Comparison of ENCODE assay signal across 8 cellular contexts in genomic region chr17:49260011-49260921, GRCh38. TPM values are rescaled to one million over a fixed set of nuclear protein-coding genes. Genes with fewer than 3 reads are reported as not detected.
A peak's percentile ranks its signal among the peaks of the same experiment; 100 is the strongest.
DNase-seq lines count a peak whose midpoint lies in the region; ATAC-seq, FAIRE-seq and TF ChIP-seq lines count a peak whose summit lies in the region.

No MANE protein-coding gene starts in this region.

- no peak overlapping the region for H3K14ac ChIP-seq in H1 (ENCODE audit: insufficient read length)

- no peak overlapping the region; a peak in 1 of 7 replicates for H3K9ac ChIP-seq in H1 (replicated peaks in 1 of 4; ENCODE audit: extremely low read depth in 1 of 4, low read depth in 3 of 4, low read length in 3 of 4)

- POLR2A ChIA-PET in activated CD8-positive, alpha-beta T cell treated with anti-CD3 and anti-CD28 coated beads, Interleukin-2, amount 10 ng/mL, durations not matched to agents 7 days and 5 days (lab: Charles Lee), result interaction anchor here (0.7 to 0.9 kb wide), 2 partner anchors 31 to 284 kb away, joined by 3 read pairs; no protein-coding TSS in a partner anchor
- POLR2A ChIA-PET in H1 (lab: Charles Lee; ENCODE audit: partially characterized antibody), result interaction anchor here (1.5 to 1.7 kb wide), 2 partner anchors 9 to 330 kb away, joined by 4 read pairs; no protein-coding TSS in a partner anchor

- H3K79me1 ChIP-seq in H1 (ENCODE audit: low read depth, low read length), result no peaks in the 10 kb centered on the region

- H3K23me2 ChIP-seq in H1 (ENCODE audit: low read depth, low read length), result peaks cover 6% of the 10 kb centered on the region; the same call in 1 of the 2 replicates

- H4K20me1 ChIP-seq in H1 (replicated peaks in 1 of 2; ENCODE audit: control insufficient read depth in 1 of 2, insufficient read depth in 2 of 2, low read length in 2 of 2), result no peaks in the 10 kb centered on the region

- H2AK5ac ChIP-seq in H1 (ENCODE audit: low read depth, low read length), result no peak overlapping the region

- H4K8ac ChIP-seq in H1 (ENCODE audit: extremely low read depth, insufficient read depth, low read length), result no peak overlapping the region

- H3K27me3 Mint-ChIP-seq in activated CD8-positive, alpha-beta T cell treated with anti-CD3 and anti-CD28 coated beads, Interleukin-2, amount 10 ng/mL, durations not matched to agents 7 days and 5 days (ENCODE audit: low read depth), result peaks cover 14% of the 10 kb centered on the region

- CTCF ChIA-PET in activated CD8-positive, alpha-beta T cell treated with anti-CD3 and anti-CD28 coated beads, Interleukin-2, amount 10 ng/mL, durations not matched to agents 7 days and 5 days (lab: Charles Lee), result interaction anchor here (0.6 to 2.0 kb wide), 4 partner anchors 33 to 79 kb away, joined by 3 to 5 read pairs (median 3); no protein-coding TSS in a partner anchor
- CTCF ChIA-PET in H1 (lab: Charles Lee; ENCODE audit: partially characterized antibody), result interaction anchor here (0.8 to 3.5 kb wide), 15 partner anchors 13 to 311 kb away, joined by 3 to 11 read pairs (median 3); no protein-coding TSS in a partner anchor

- no peak for TF ChIP-seq CTCF in GM13977 (IDR thresholded peaks at IDR 0.05; ENCODE audit: extremely low read depth, insufficient read depth, missing control alignments)
- no peak for TF ChIP-seq CTCF in H1 (IDR thresholded peaks at IDR 0.05; ENCODE audit: control extremely low read depth in 1 of 3, insufficient read depth in 1 of 3, low read depth in 1 of 3, low read length in 3 of 3)

- no peak overlapping the region for H3K27ac ChIP-seq in H1 (ENCODE audit: low read depth, low read length)

- H3K4me2 ChIP-seq in H1 (ENCODE audit: insufficient read depth in 1 of 2, low read depth in 2 of 2, low read length in 2 of 2), result peak overlapping the region; percentile 45 to 82

- in situ Hi-C loops in GM13977 (cut with MboI; ENCODE audit: low pct_unique_long_range_greater_than_20kb, low sequenced_read_pairs, unreplicated experiment), result no loop called here

- H2BK120ac ChIP-seq in H1 (replicated peaks; ENCODE audit: low read depth, low read length), result no peak overlapping the region

- H3K4me1 Mint-ChIP-seq in activated CD8-positive, alpha-beta T cell treated with anti-CD3 and anti-CD28 coated beads, Interleukin-2, amount 10 ng/mL, durations not matched to agents 7 days and 5 days (ENCODE audit: low read depth), result peaks cover 13% of the 10 kb centered on the region

- peak; percentile 75 for DNase-seq in GM13977 (ENCODE audit: low spot score)
- DNase-seq in NCI-H226, result peak; percentile 24
- DNase-seq in activated CD8-positive, alpha-beta T cell treated with anti-CD3 and anti-CD28 coated beads, Interleukin-2, amount 10 ng/mL, durations not matched to agents 7 days and 5 days, result peak; percentile 53
- DNase-seq in H1 (ENCODE audit: low read depth in 1 of 2, low spot score in 2 of 2), result peak in 1 of 2 experiments; percentile 70
- peak; percentile 3 for DNase-seq in medulla oblongata (ENCODE audit: extremely low spot score)
- peak; percentile 21 to 49 (median 22) for DNase-seq in stimulated activated CD4-positive, alpha-beta T cell treated with anti-CD3 and anti-CD28 coated beads, TNF-alpha, amount 100 ng/mL, for 48 hours (ENCODE audit: low read depth in 3 of 3)
- DNase-seq in midbrain (lab: John Stamatoyannopoulos, UW), result no peak
- DNase-seq in NCI-H446 treated with DMSO at 0.1 percent for 48 hours (lab: John Stamatoyannopoulos, UW), result no peak

- H2BK12ac ChIP-seq in H1 (ENCODE audit: low read depth, low read length), result 0 out of 2 replicates have a peak overlapping the region, but pooled peaks have one; percentile 27

- H3K36me3 ChIP-seq in H1 (ENCODE audit: control insufficient read depth in 2 of 4, insufficient read depth in 4 of 4, low read length in 3 of 4), result no peaks in the 10 kb centered on the region

- no peak overlapping the region for H3K56ac ChIP-seq in H1 (replicated peaks; ENCODE audit: insufficient read length, low read depth, low read length)

- H3K9me3 Mint-ChIP-seq in activated CD8-positive, alpha-beta T cell treated with anti-CD3 and anti-CD28 coated beads, Interleukin-2, amount 10 ng/mL, durations not matched to agents 7 days and 5 days (ENCODE audit: insufficient read depth), result no peaks in the 10 kb centered on the region

- no peaks in the 10 kb centered on the region for H3K36me3 Mint-ChIP-seq in activated CD8-positive, alpha-beta T cell treated with anti-CD3 and anti-CD28 coated beads, Interleukin-2, amount 10 ng/mL, durations not matched to agents 7 days and 5 days (ENCODE audit: low read depth)

- no peak overlapping the region for H3K4ac ChIP-seq in H1 (replicated peaks; ENCODE audit: insufficient read length, low read depth, low read length)

- 8% methylated on average over 57 of the region's 82 CpGs; no CpG with 5 or more reads in 1 of the 2 experiments for WGBS in H1 (ENCODE audit: extremely low coverage in 1 of 2, insufficient coverage in 1 of 2, insufficient read length in 1 of 2, insufficient replicate concordance in 2 of 2, low coverage in 1 of 2, low lambda C conversion rate in 2 of 2, missing lambda C conversion rate in 1 of 2), 2 experiments

- peak overlapping the region; percentile 85; the same call in 1 of the 2 replicates for H2AFZ ChIP-seq in H1 (ENCODE audit: low read length)

- H3K18ac ChIP-seq in H1 (ENCODE audit: extremely low read depth, low read length), result no peak overlapping the region

- no peak overlapping the region for H2BK20ac ChIP-seq in H1 (ENCODE audit: low read length)

- H4K91ac ChIP-seq in H1 (replicated peaks; ENCODE audit: insufficient read length, low read length), result no peak overlapping the region

- no peak for TF ChIP-seq RAD21 in H1 (IDR thresholded peaks at IDR 0.05 in 1 of 2, conservative IDR thresholded peaks at IDR 0.05 in 1 of 2; ENCODE audit: low read depth in 2 of 2, low read length in 2 of 2)

- H3K4me3 Mint-ChIP-seq in activated CD8-positive, alpha-beta T cell treated with anti-CD3 and anti-CD28 coated beads, Interleukin-2, amount 10 ng/mL, durations not matched to agents 7 days and 5 days, result peak overlapping the region; percentile 75

- H3K27ac Mint-ChIP-seq in activated CD8-positive, alpha-beta T cell treated with anti-CD3 and anti-CD28 coated beads, Interleukin-2, amount 10 ng/mL, durations not matched to agents 7 days and 5 days, result peak overlapping the region; percentile 66

- no peak for TF ChIP-seq EP300 in H1 (IDR thresholded peaks at IDR 0.05; ENCODE audit: borderline replicate concordance in 1 of 2, low read depth in 2 of 2, low read length in 2 of 2)

- no peak for FAIRE-seq in H1 (lab: Jason Lieb, UNC)

- TF ChIP-seq POLR2A in H1 (IDR thresholded peaks at IDR 0.05; ENCODE audit: control extremely low read depth in 1 of 2, low read depth in 2 of 2, low read length in 2 of 2), result no peak

- no peaks in the 10 kb centered on the region for H3K79me2 ChIP-seq in H1 (ENCODE audit: control insufficient read depth in 1 of 2, insufficient read depth in 2 of 2, low read length in 2 of 2)

- H3K9me3 ChIP-seq in H1 (ENCODE audit: insufficient read depth in 2 of 2, low read depth in 1 of 2, low read length in 1 of 2), result no peaks in the 10 kb centered on the region

- 0 out of 2 replicates have a peak overlapping the region, but pooled peaks have one; percentile 46 for H2BK15ac ChIP-seq in H1 (ENCODE audit: low read length)

- peak overlapping the region; percentile 46 to 67 (median 60) for H3K4me3 ChIP-seq in H1 (ENCODE audit: extremely low read depth in 1 of 4, insufficient read depth in 2 of 4, low read depth in 3 of 4, low read length in 4 of 4)

- peak; percentile 88 for ATAC-seq in activated CD8-positive, alpha-beta T cell treated with anti-CD3 and anti-CD28 coated beads, Interleukin-2, amount 10 ng/mL, durations not matched to agents 7 days and 5 days

- peaks cover 2 to 16% (median 13%) of the 10 kb centered on the region in 4 experiments; a peak in 6 of 7 replicates for H3K27me3 ChIP-seq in H1 (replicated peaks in 1 of 4; ENCODE audit: control insufficient read depth in 3 of 4, extremely low read depth in 1 of 4, insufficient read depth in 3 of 4, low read length in 3 of 4)

- H3K4me1 ChIP-seq in H1 (replicated peaks in 1 of 4; ENCODE audit: control insufficient read depth in 3 of 4, insufficient read depth in 4 of 4, low read length in 3 of 4), result peaks cover 0 to 3% (median 1%) of the 10 kb centered on the region in 4 experiments; a peak in 1 of 7 replicates

- no peak overlapping the region for H4K5ac ChIP-seq in H1 (ENCODE audit: insufficient read length, low read depth, low read length)

- H2BK5ac ChIP-seq in H1 (ENCODE audit: low read depth, low read length), result no peak overlapping the region

- no peak overlapping the region for H3K23ac ChIP-seq in H1 (ENCODE audit: insufficient read length)

RNA-seq across cellular contexts. Expression of gene PHOSPHO1, which starts 29.7 kb away (rescaled TPM):
- total RNA-seq in activated CD8-positive, alpha-beta T cell treated with anti-CD3 and anti-CD28 coated beads, Interleukin-2, amount 10 ng/mL, durations not matched to agents 7 days and 5 days, result not detected
- 0.34 and 0.73 TPM in 2 replicates for total RNA-seq in H1 (2021; fragmentation: NEBNext Ultra II Directional; extraction: Animal tissue kit (Norgen Biotek cat#: 25700))
- 0.45 and 1.2 TPM in 2 replicates for polyA plus RNA-seq in H1 (2011; rRNA removed)
- polyA plus RNA-seq in H1 (2011; cell fraction: cytosol; rRNA removed), result 0.49 TPM
- polyA plus RNA-seq in H1 (2011; cell fraction: nucleus; rRNA removed), result 1.3 TPM
- 0.32 to 0.56 TPM (median 0.43 TPM) in 4 replicates for polyA plus RNA-seq in H1 (2012, experiment 1 of 2)
- 0.88 TPM for polyA plus RNA-seq in H1 (2012, experiment 2 of 2)
- 0.57 TPM for polyA plus RNA-seq in H1 (2013, experiment 1 of 2)
- polyA plus RNA-seq in H1 (2013, experiment 2 of 2), result 0.61 TPM
- polyA minus RNA-seq in H1 (2011; rRNA and poly(A)+ RNA removed), result 0.39 and 0.73 TPM in 2 replicates
- polyA minus RNA-seq in H1 (2011; cell fraction: cytosol; rRNA and poly(A)+ RNA removed), result 1.4 TPM
- polyA minus RNA-seq in H1 (2011; cell fraction: nucleus; rRNA and poly(A)+ RNA removed), result 1.8 TPM

RNA-seq across cellular contexts. Expression of gene ABI3, which starts 49.8 kb away (rescaled TPM):
- 100 to 1,000 TPM; 110 to 117 TPM for total RNA-seq in activated CD8-positive, alpha-beta T cell treated with anti-CD3 and anti-CD28 coated beads, Interleukin-2, amount 10 ng/mL, durations not matched to agents 7 days and 5 days
- 1.1 and 1.3 TPM in 2 replicates for total RNA-seq in H1 (2021; fragmentation: NEBNext Ultra II Directional; extraction: Animal tissue kit (Norgen Biotek cat#: 25700))
- 2.5 and 3.6 TPM in 2 replicates for polyA plus RNA-seq in H1 (2011; rRNA removed)
- 2.1 TPM for polyA plus RNA-seq in H1 (2011; cell fraction: cytosol; rRNA removed)
- 2.9 TPM for polyA plus RNA-seq in H1 (2011; cell fraction: nucleus; rRNA removed)
- polyA plus RNA-seq in H1 (2012, experiment 1 of 2), result 0.54 to 1.8 TPM (median 1.5 TPM) in 4 replicates
- 1.7 TPM for polyA plus RNA-seq in H1 (2012, experiment 2 of 2)
- polyA plus RNA-seq in H1 (2013, experiment 1 of 2), result 1.4 TPM
- polyA plus RNA-seq in H1 (2013, experiment 2 of 2), result 1.4 TPM
- 1.3 and 3.8 TPM in 2 replicates for polyA minus RNA-seq in H1 (2011; rRNA and poly(A)+ RNA removed)
- 2.5 TPM for polyA minus RNA-seq in H1 (2011; cell fraction: cytosol; rRNA and poly(A)+ RNA removed)
- 4.5 TPM for polyA minus RNA-seq in H1 (2011; cell fraction: nucleus; rRNA and poly(A)+ RNA removed)

RNA-seq across cellular contexts. Expression of gene GNGT2, which starts 49.9 kb away (rescaled TPM):
- total RNA-seq in activated CD8-positive, alpha-beta T cell treated with anti-CD3 and anti-CD28 coated beads, Interleukin-2, amount 10 ng/mL, durations not matched to agents 7 days and 5 days, result 10 to 100 TPM; 40.0 to 45.4 TPM
- 0.73 and 1.4 TPM in 2 replicates for total RNA-seq in H1 (2021; fragmentation: NEBNext Ultra II Directional; extraction: Animal tissue kit (Norgen Biotek cat#: 25700))
- 1.3 and 1.7 TPM in 2 replicates for polyA plus RNA-seq in H1 (2011; rRNA removed)
- polyA plus RNA-seq in H1 (2011; cell fraction: cytosol; rRNA removed), result 1.5 TPM
- polyA plus RNA-seq in H1 (2011; cell fraction: nucleus; rRNA removed), result 0.39 TPM
- 1.1 to 1.6 TPM (median 1.3 TPM) in 4 replicates for polyA plus RNA-seq in H1 (2012, experiment 1 of 2)
- 1.9 TPM for polyA plus RNA-seq in H1 (2012, experiment 2 of 2)
- polyA plus RNA-seq in H1 (2013, experiment 1 of 2), result 1.0 TPM
- 1.0 TPM for polyA plus RNA-seq in H1 (2013, experiment 2 of 2)
- 1.8 and 2.0 TPM in 2 replicates for polyA minus RNA-seq in H1 (2011; rRNA and poly(A)+ RNA removed)
- not detected for polyA minus RNA-seq in H1 (2011; cell fraction: cytosol; rRNA and poly(A)+ RNA removed)
- polyA minus RNA-seq in H1 (2011; cell fraction: nucleus; rRNA and poly(A)+ RNA removed), result 1.00 TPM

Comparison
In these comparisons a context has a peak if more than half of its experiments do, and no peak if none do; other contexts are left out.
1. DNase-seq: peak in GM13977 (single experiment), NCI-H226 (single experiment), activated CD8-positive, alpha-beta T cell treated with anti-CD3 and anti-CD28 coated beads, Interleukin-2, amount 10 ng/mL, durations not matched to agents 7 days and 5 days (single experiment), medulla oblongata (single experiment) and stimulated activated CD4-positive, alpha-beta T cell treated with anti-CD3 and anti-CD28 coated beads, TNF-alpha, amount 100 ng/mL, for 48 hours (3 of 3); none in midbrain (single experiment) and NCI-H446 treated with DMSO at 0.1 percent for 48 hours (single experiment).
2. RNA of gene ABI3, which starts 49.8 kb away (total RNA-seq): 110 to 117 TPM in activated CD8-positive, alpha-beta T cell treated with anti-CD3 and anti-CD28 coated beads, Interleukin-2, amount 10 ng/mL, durations not matched to agents 7 days and 5 days; 1.1 to 1.3 TPM in H1; every median in the first group is over 10 times any median in the second.
3. RNA of gene GNGT2, which starts 49.9 kb away (total RNA-seq): 40.0 to 45.4 TPM in activated CD8-positive, alpha-beta T cell treated with anti-CD3 and anti-CD28 coated beads, Interleukin-2, amount 10 ng/mL, durations not matched to agents 7 days and 5 days; 0.73 to 1.4 TPM in H1; every median in the first group is over 10 times any median in the second.